8 cellular contexts compared by ENCODE assay signal in the genomic region with DNA sequence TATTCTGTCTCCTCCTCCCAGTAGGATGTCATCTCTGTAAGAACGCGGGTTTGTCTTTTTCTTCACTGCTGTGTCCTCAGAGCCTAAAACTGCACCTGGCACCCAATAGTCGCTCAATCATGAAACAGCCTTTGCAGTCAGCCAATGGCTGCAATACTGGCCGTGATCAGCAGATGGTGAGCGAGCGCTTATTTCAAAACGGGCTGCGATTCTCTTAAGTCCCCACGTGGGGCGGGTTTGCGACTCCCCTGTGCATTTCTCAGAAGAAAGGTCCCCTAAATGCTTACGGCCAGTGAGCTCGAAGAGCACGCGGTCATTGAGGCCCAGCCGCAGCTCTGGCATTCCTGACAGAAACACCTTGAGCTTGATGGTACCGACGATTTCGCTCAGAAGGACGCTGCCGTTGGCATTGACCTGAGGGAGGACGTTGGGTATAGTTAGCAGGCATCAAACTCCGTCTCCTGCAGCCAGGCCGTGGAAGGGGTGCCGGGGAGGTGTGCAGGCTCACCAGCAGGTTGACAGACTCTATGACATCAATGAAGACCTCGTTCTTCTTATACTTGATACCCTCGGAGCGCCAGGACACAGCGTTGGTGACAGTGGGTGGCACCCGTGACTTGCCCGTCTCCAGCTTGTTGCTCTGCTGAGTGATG. TPM values are rescaled to one million over a fixed set of nuclear protein-coding genes. Genes with fewer than 3 reads are reported as not detected.
DNase-seq lines count a peak whose midpoint lies in the region; ATAC-seq and TF ChIP-seq lines count a peak whose summit lies in the region.

No MANE protein-coding gene starts in this region.

- peak; percentile 99 for TF ChIP-seq CTCF in DOHH2 (IDR thresholded peaks at IDR 0.05; ENCODE audit: low read depth, low read length, poor library complexity, severe bottlenecking)
- TF ChIP-seq CTCF in fibroblast of pulmonary artery (IDR thresholded peaks at IDR 0.05; ENCODE audit: low read length, missing control alignments) = peak; percentile 98
- peak; percentile 94 for TF ChIP-seq CTCF in neural progenitor cell (IDR thresholded peaks at IDR 0.05)

- peak overlapping the region; percentile 31 for H3K27ac Mint-ChIP-seq in neural progenitor cell
- H3K27ac Mint-ChIP-seq in stimulated activated naive CD8-positive, alpha-beta T cell treated with anti-CD3 and anti-CD28 coated beads, Interleukin-15, amount 100 ng/mL, for 72 hours = peak overlapping the region in 1 of 2 donors; percentile 42

- H3K27ac ChIP-seq in DOHH2 (ENCODE audit: low read depth, low read length) = no peak overlapping the region
- H3K27ac ChIP-seq in Karpas-422 (ENCODE audit: low read length) = no peak overlapping the region
- no peak overlapping the region for H3K27ac ChIP-seq in neural progenitor cell

- H3F3A ChIP-seq in DOHH2 (ENCODE audit: control insufficient read depth, insufficient read depth) (no peaks in the 10 kb centered on the region), neural progenitor cell (ENCODE audit: low read depth) (no peaks in the 10 kb centered on the region)

- H3K9me3 Mint-ChIP-seq in neural progenitor cell = no peaks in the 10 kb centered on the region
- H3K9me3 Mint-ChIP-seq in stimulated activated naive CD8-positive, alpha-beta T cell treated with anti-CD3 and anti-CD28 coated beads, Interleukin-15, amount 100 ng/mL, for 72 hours = no peaks in the 10 kb centered on the region

- peaks cover 9% of the 10 kb centered on the region for H3K4me1 Mint-ChIP-seq in neural progenitor cell
- H3K4me1 Mint-ChIP-seq in stimulated activated naive CD8-positive, alpha-beta T cell treated with anti-CD3 and anti-CD28 coated beads, Interleukin-15, amount 100 ng/mL, for 72 hours = peaks cover 10% of the 10 kb centered on the region

- no peaks in the 10 kb centered on the region for H3K36me3 Mint-ChIP-seq in neural progenitor cell

- H2AFZ ChIP-seq in Karpas-422 (ENCODE audit: low read length) (peak overlapping the region; percentile 56; the same call in 1 of the 2 replicates), neural progenitor cell (replicated peaks) (no peak overlapping the region)

- H3K27me3 Mint-ChIP-seq in neural progenitor cell (ENCODE audit: insufficient read depth, low read depth) = peaks cover 16% of the 10 kb centered on the region
- no peaks in the 10 kb centered on the region for H3K27me3 Mint-ChIP-seq in stimulated activated naive CD8-positive, alpha-beta T cell treated with anti-CD3 and anti-CD28 coated beads, Interleukin-15, amount 100 ng/mL, for 72 hours

- peaks cover 11% of the 10 kb centered on the region for H3K4me1 ChIP-seq in DOHH2 (ENCODE audit: control insufficient read depth, low read length)
- H3K4me1 ChIP-seq in Karpas-422 (ENCODE audit: low read length) = peaks cover 5% of the 10 kb centered on the region
- H3K4me1 ChIP-seq in neural progenitor cell = no peaks in the 10 kb centered on the region

- DNase-seq in Karpas-422 (peak; percentile 98), RPMI7951 (ENCODE audit: low read depth) (peak; percentile 86), fibroblast of pulmonary artery (ENCODE audit: low read depth) (peak; percentile 94), neural progenitor cell (ENCODE audit: low spot score) (peak; percentile 97)
- peak; percentile 94 to 96 for DNase-seq in activated T-cell treated with anti-CD3 and anti-CD28 coated beads, Interleukin-2, amount 50 U/mL, for 48 hours
- DNase-seq in stimulated activated naive CD8-positive, alpha-beta T cell treated with anti-CD3 and anti-CD28 coated beads, Interleukin-15, amount 100 ng/mL, for 72 hours = peak; percentile 83 to 87

- H3K4me2 ChIP-seq in DOHH2 (ENCODE audit: low read length) (peak overlapping the region; percentile 40), Karpas-422 (ENCODE audit: low read depth, low read length, poor library complexity, severe bottlenecking) (peak overlapping the region; percentile 42), neural progenitor cell (no peak overlapping the region)

- H3K79me2 ChIP-seq in DOHH2 (ENCODE audit: control insufficient read depth, low read length) = no peaks in the 10 kb centered on the region
- no peaks in the 10 kb centered on the region for H3K79me2 ChIP-seq in Karpas-422 (ENCODE audit: low read length)
- H3K79me2 ChIP-seq in neural progenitor cell (ENCODE audit: low read depth) = no peaks in the 10 kb centered on the region

- H3K4me3 ChIP-seq in DOHH2 (ENCODE audit: low read length) (no peak overlapping the region), Karpas-422 (ENCODE audit: low read length) (no peak overlapping the region), fibroblast of pulmonary artery (replicated peaks; ENCODE audit: low read depth, low read length) (no peak overlapping the region), neural progenitor cell (no peak overlapping the region)

- no peaks in the 10 kb centered on the region for H3K9me2 ChIP-seq in DOHH2 (replicated peaks; ENCODE audit: control insufficient read depth, low read length)
- no peaks in the 10 kb centered on the region for H3K9me2 ChIP-seq in Karpas-422 (replicated peaks; ENCODE audit: insufficient read depth, low read length)

- H4K20me1 ChIP-seq in DOHH2 (ENCODE audit: control insufficient read depth, insufficient read depth, low read depth, low read length) (no peaks in the 10 kb centered on the region), Karpas-422 (ENCODE audit: insufficient read depth, low read depth, low read length) (no peaks in the 10 kb centered on the region), neural progenitor cell (ENCODE audit: low read depth) (no peaks in the 10 kb centered on the region)

- ATAC-seq in stimulated activated naive CD8-positive, alpha-beta T cell treated with anti-CD3 and anti-CD28 coated beads, Interleukin-15, amount 100 ng/mL, for 72 hours = peak; percentile 94
- no peak for ATAC-seq in GM21528 (IDR thresholded peaks at IDR 0.05; ENCODE audit: low FRiP score, unreplicated experiment)

- H3K36me3 ChIP-seq in DOHH2 (ENCODE audit: control insufficient read depth, low read length) (no peaks in the 10 kb centered on the region), Karpas-422 (ENCODE audit: insufficient read depth, low read length) (no peaks in the 10 kb centered on the region), neural progenitor cell (no peaks in the 10 kb centered on the region)

- peak overlapping the region; percentile 27 for H3K4me3 Mint-ChIP-seq in neural progenitor cell
- H3K4me3 Mint-ChIP-seq in stimulated activated naive CD8-positive, alpha-beta T cell treated with anti-CD3 and anti-CD28 coated beads, Interleukin-15, amount 100 ng/mL, for 72 hours = peak overlapping the region in 1 of 2 donors; percentile 21

- H3K9me3 ChIP-seq in DOHH2 (ENCODE audit: control insufficient read depth, insufficient read depth, low read length) (no peaks in the 10 kb centered on the region), Karpas-422 (ENCODE audit: low read length) (no peaks in the 10 kb centered on the region), neural progenitor cell (ENCODE audit: low read depth) (no peaks in the 10 kb centered on the region)

- peak overlapping the region; percentile 28; the same call in 1 of the 2 replicates for H3K9ac ChIP-seq in Karpas-422 (ENCODE audit: low read length)
- no peak overlapping the region for H3K9ac ChIP-seq in neural progenitor cell

- H3K27me3 ChIP-seq in DOHH2 (ENCODE audit: control insufficient read depth, low read length) (no peaks in the 10 kb centered on the region), Karpas-422 (ENCODE audit: low read length) (no peaks in the 10 kb centered on the region), neural progenitor cell (peaks cover under 1% of the 10 kb centered on the region)

RNA-seq across cellular contexts. Expression of gene AP1M2, which starts 6.0 kb away (rescaled TPM):
- not detected in 2 replicates for total RNA-seq in Karpas-422 (2014; rRNA removed; shearing (Covaris generic); ENCODE audit: low replicate concordance)
- 0.49 and 2.5 TPM in 2 replicates for total RNA-seq in RPMI7951 (2014; rRNA removed; shearing (Covaris generic))
- total RNA-seq in neural progenitor cell (ENCODE audit: low replicate concordance) = 3.6 and 3.9 TPM in 2 replicates

RNA-seq across cellular contexts. Expression of gene CDKN2D, which starts 12.3 kb away (rescaled TPM):
- total RNA-seq in Karpas-422 (2014; rRNA removed; shearing (Covaris generic); ENCODE audit: low replicate concordance) = 2.3 and 3.7 TPM in 2 replicates
- 32.9 and 58.4 TPM in 2 replicates for total RNA-seq in RPMI7951 (2014; rRNA removed; shearing (Covaris generic))
- total RNA-seq in neural progenitor cell (ENCODE audit: low replicate concordance) = 3.4 and 4.4 TPM in 2 replicates

RNA-seq across cellular contexts. Expression of gene KRI1, which starts 15.3 kb away (rescaled TPM):
- 30.0 and 41.7 TPM in 2 replicates for total RNA-seq in Karpas-422 (2014; rRNA removed; shearing (Covaris generic); ENCODE audit: low replicate concordance)
- total RNA-seq in RPMI7951 (2014; rRNA removed; shearing (Covaris generic)) = 10.1 and 12.1 TPM in 2 replicates
- 16.4 and 27.4 TPM in 2 replicates for total RNA-seq in neural progenitor cell (ENCODE audit: low replicate concordance)

RNA-seq across cellular contexts. Expression of gene ATG4D, which starts 37.4 kb away (rescaled TPM):
- total RNA-seq in Karpas-422 (2014; rRNA removed; shearing (Covaris generic); ENCODE audit: low replicate concordance) = 7.0 and 15.2 TPM in 2 replicates
- total RNA-seq in RPMI7951 (2014; rRNA removed; shearing (Covaris generic)) = 13.2 and 16.3 TPM in 2 replicates
- 5.1 and 29.6 TPM in 2 replicates for total RNA-seq in neural progenitor cell (ENCODE audit: low replicate concordance)

RNA-seq across cellular contexts. Expression of gene SLC44A2, which starts 44.2 kb away (rescaled TPM):
- total RNA-seq in Karpas-422 (2014; rRNA removed; shearing (Covaris generic); ENCODE audit: low replicate concordance) = 38.2 and 48.0 TPM in 2 replicates
- 16.5 and 21.1 TPM in 2 replicates for total RNA-seq in RPMI7951 (2014; rRNA removed; shearing (Covaris generic))
- 45.6 and 81.8 TPM in 2 replicates for total RNA-seq in neural progenitor cell (ENCODE audit: low replicate concordance)
